8 cellular contexts compared by ENCODE assay signal in genomic region chr12:14239350-14239934, GRCh38.
A peak's percentile ranks its signal among the peaks of the same experiment; 100 is the strongest.
DNase-seq lines count a peak whose midpoint lies in the region; ATAC-seq and TF ChIP-seq lines count a peak whose summit lies in the region.

No MANE protein-coding gene starts in this region.

- H3K4me1 ChIP-seq in neutrophil (ENCODE audit: control insufficient read depth in 1 of 2, insufficient read depth in 1 of 2, low read depth in 1 of 2, low read length in 1 of 2): peaks cover 14 to 16% of the 10 kb centered on the region in 2 experiments

- H3K9me3 ChIP-seq in neutrophil: peaks cover 7% of the 10 kb centered on the region

- H3K4me3 ChIP-seq in GM06990 (replicated peaks; ENCODE audit: low read depth, low read length) (peak overlapping the region; percentile 49), HL-60 (replicated peaks; ENCODE audit: insufficient read depth, low read length) (peak overlapping the region; percentile 26), neutrophil (ENCODE audit: low read depth in 1 of 2, low read length in 1 of 2) (peak overlapping the region; percentile 29 to 37)

- ATAC-seq in GM21423 (IDR thresholded peaks at IDR 0.05; ENCODE audit: unreplicated experiment): peak; percentile 74

- H3K36me3 ChIP-seq in GM06990 (ENCODE audit: control insufficient read depth, insufficient read depth, low read length) (no peaks in the 10 kb centered on the region), neutrophil (no peaks in the 10 kb centered on the region)

- peak; percentile 27 for TF ChIP-seq CTCF in GM06990 (IDR thresholded peaks at IDR 0.05; ENCODE audit: insufficient read depth, low read length, poor library complexity, severe bottlenecking)
- peak; percentile 3 for TF ChIP-seq CTCF in HL-60 (IDR thresholded peaks at IDR 0.05; ENCODE audit: insufficient read depth, low read length)
- no peak for TF ChIP-seq CTCF in neutrophil (IDR thresholded peaks at IDR 0.05)

- no peaks in the 10 kb centered on the region for H3K27me3 ChIP-seq in GM06990 (replicated peaks; ENCODE audit: control insufficient read depth, insufficient read depth, low read length)
- H3K27me3 ChIP-seq in HL-60 (ENCODE audit: insufficient read depth, poor library complexity, severe bottlenecking): no peaks in the 10 kb centered on the region
- H3K27me3 ChIP-seq in neutrophil: no peaks in the 10 kb centered on the region

- H3K27ac ChIP-seq in HL-60 (replicated peaks) (no peak overlapping the region), neutrophil (no peak overlapping the region)

- DNase-seq in GM06990 (ENCODE audit: extremely low read depth, insufficient read length) (peak; percentile 78), HL-60 (ENCODE audit: low read depth in 1 of 2, low spot score in 1 of 2) (peak; percentile 50 to 86), T1000 (lab: John Stamatoyannopoulos, UW) (peak; percentile 62), fibroblast of gingiva (ENCODE audit: low read depth) (peak; percentile 65), dermis blood vessel endothelial cell (no peak), T-helper 9 cell (no peak)

Comparison
In these comparisons a context has a peak if more than half of its experiments do, and no peak if none do; other contexts are left out.
1. DNase-seq: peak in GM06990 (single experiment), HL-60 (2 of 2), T1000 (single experiment) and fibroblast of gingiva (single experiment); none in dermis blood vessel endothelial cell (single experiment) and T-helper 9 cell (single experiment).
2. Peak in every context shown above with its lines, with median percentiles within 50 percentile points of each other: H3K4me3 ChIP-seq.